17 cellular contexts compared by ENCODE assay signal in the genomic region with DNA sequence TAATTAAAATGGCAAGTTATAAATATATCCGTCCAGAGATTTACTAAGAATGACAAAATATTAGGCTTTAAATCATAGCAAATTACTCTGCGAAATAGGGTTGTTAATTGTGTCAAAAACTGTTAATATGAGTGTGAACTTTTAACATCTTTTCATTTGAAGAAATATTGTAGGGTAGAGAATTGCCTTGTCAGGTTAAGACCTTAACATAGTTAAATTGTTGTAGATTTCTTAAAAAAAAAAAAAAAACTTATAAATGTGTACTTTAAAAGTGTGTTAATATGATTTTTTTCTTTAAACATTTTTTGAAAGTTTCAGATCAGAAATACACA.
DNase-seq lines count a peak whose midpoint lies in the region; ATAC-seq and TF ChIP-seq lines count a peak whose summit lies in the region.
"Had no signal": no experiment of that assay in that cellular context is flagged by ENCODE, and none has a peak within 500 bp of the region (broad histone marks: within the 10 kb centered on the region; RNA-seq: fewer than 3 reads in every experiment).

No MANE protein-coding gene starts in this region.

- H3K27ac Mint-ChIP-seq in activated naive CD8-positive, alpha-beta T cell treated with anti-CD3 and anti-CD28 coated beads for 36 hours: peak overlapping the region; percentile 59
- H3K27ac Mint-ChIP-seq in nephron: peak overlapping the region; percentile 47 to 79 (median 72)

- CTCF ChIA-PET in SK-N-SH (lab: Yijun Ruan, JAX): interaction anchor here (0.9 to 2.9 kb wide), 5 partner anchors 9 to 240 kb away, joined by 3 to 23 read pairs (median 6); a partner anchor contains a TSS

- peaks cover 0 to 9% of the 10 kb centered on the region in 2 experiments; a peak in 2 of 4 replicates for H3K4me1 ChIP-seq in SK-N-SH (ENCODE audit: control insufficient read depth in 1 of 2, insufficient read depth in 2 of 2, low read depth in 1 of 2, low read length in 1 of 2)
- H3K4me1 ChIP-seq in GM23248 (ENCODE audit: insufficient read depth): peaks cover 9% of the 10 kb centered on the region

- no peak for TF ChIP-seq EP300 in SK-N-SH (IDR thresholded peaks at IDR 0.05; ENCODE audit: borderline replicate concordance in 1 of 2, low read depth in 1 of 2, low read length in 1 of 2)

- no peak for TF ChIP-seq RAD21 in SK-N-SH (IDR thresholded peaks at IDR 0.05; ENCODE audit: low read length)

- H3K4me3 ChIP-seq in SK-N-SH (ENCODE audit: low read depth in 2 of 2, low read length in 1 of 2) (no peak overlapping the region; a peak in 1 of 4 replicates), GM23248 (no peak overlapping the region)
- H3K4me3 ChIP-seq: smooth muscle cell had no signal

- H2AFZ ChIP-seq in SK-N-SH (ENCODE audit: low read depth) (peak overlapping the region; percentile 30; the same call in 1 of the 2 replicates), GM23248 (peak overlapping the region; percentile 51; the same call in 1 of the 2 replicates)

- H4K20me1 ChIP-seq in SK-N-SH (ENCODE audit: insufficient read depth) (no peaks in the 10 kb centered on the region), GM23248 (ENCODE audit: insufficient read depth) (no peaks in the 10 kb centered on the region)

- H3K27me3 Mint-ChIP-seq in activated naive CD8-positive, alpha-beta T cell treated with anti-CD3 and anti-CD28 coated beads for 36 hours: no peaks in the 10 kb centered on the region
- H3K27me3 Mint-ChIP-seq in nephron (ENCODE audit: low read depth): no peaks in the 10 kb centered on the region

- H3K9ac ChIP-seq in SK-N-SH: no peak overlapping the region
- H3K9ac ChIP-seq in GM23248: no peak overlapping the region

- H3K9me3 ChIP-seq in SK-N-SH: no peaks in the 10 kb centered on the region
- no peaks in the 10 kb centered on the region for H3K9me3 ChIP-seq in GM23248 (ENCODE audit: low read depth)

- no peak for ATAC-seq in SK-N-SH treated with all-trans-retinoic acid at 6 μM for 48 hours
- ATAC-seq: stimulated activated effector memory CD8-positive, alpha-beta T cell treated with anti-CD3 and anti-CD28 coated beads, Interleukin-12 subunit alpha, Interleukin-12 subunit beta, amount 100 ng/mL, for 72 hours had no signal

- H3K9me3 Mint-ChIP-seq in activated naive CD8-positive, alpha-beta T cell treated with anti-CD3 and anti-CD28 coated beads for 36 hours: no peaks in the 10 kb centered on the region
- H3K9me3 Mint-ChIP-seq in nephron: no peaks in the 10 kb centered on the region
- H3K9me3 Mint-ChIP-seq: stimulated activated effector memory CD8-positive, alpha-beta T cell treated with anti-CD3 and anti-CD28 coated beads, Interleukin-12 subunit alpha, Interleukin-12 subunit beta, amount 100 ng/mL, for 72 hours had no signal

- no peak overlapping the region for H3K4me3 Mint-ChIP-seq in activated naive CD8-positive, alpha-beta T cell treated with anti-CD3 and anti-CD28 coated beads for 36 hours
- no peak overlapping the region for H3K4me3 Mint-ChIP-seq in nephron
- H3K4me3 Mint-ChIP-seq: stimulated activated effector memory CD8-positive, alpha-beta T cell treated with anti-CD3 and anti-CD28 coated beads, Interleukin-12 subunit alpha, Interleukin-12 subunit beta, amount 100 ng/mL, for 72 hours had no signal

- H3K79me2 ChIP-seq in SK-N-SH (ENCODE audit: insufficient read depth) (no peaks in the 10 kb centered on the region), GM23248 (ENCODE audit: insufficient read depth) (no peaks in the 10 kb centered on the region)

- H3K9me2 ChIP-seq in SK-N-SH (no peaks in the 10 kb centered on the region), GM23248 (ENCODE audit: insufficient read depth) (no peaks in the 10 kb centered on the region)

- no peak for DNase-seq in SK-N-SH
- DNase-seq in GM23248: no peak
- DNase-seq in activated naive CD8-positive, alpha-beta T cell treated with anti-CD3 and anti-CD28 coated beads for 36 hours: no peak
- no peak for DNase-seq in A172 (ENCODE audit: low spot score)
- no peak for DNase-seq in DMS 273 treated with DMSO at 0.1 percent for 48 hours (lab: John Stamatoyannopoulos, UW)
- no peak for DNase-seq in pons (ENCODE audit: low spot score)
- DNase-seq: activated CD4-positive, CD25-positive, alpha-beta regulatory T cell treated with anti-CD3 and anti-CD28 coated beads, Interleukin-2, amount 50 U/mL, for 72 hours; activated naive CD4-positive, alpha-beta T cell treated with Interleukin-2 at 50 U/mL for 16 hours; activated T-cell treated with anti-CD3 and anti-CD28 coated beads, Interleukin-2, amount 50 U/mL, for 48 hours; glutamatergic neuron; kidney; NCI-H2227 treated with DMSO at 0.1 percent for 48 hours had no signal

- H3K4me1 Mint-ChIP-seq in activated naive CD8-positive, alpha-beta T cell treated with anti-CD3 and anti-CD28 coated beads for 36 hours: peaks cover 64% of the 10 kb centered on the region
- H3K4me1 Mint-ChIP-seq in nephron: peaks cover 52% of the 10 kb centered on the region

- peaks cover 31% of the 10 kb centered on the region for H3K36me3 Mint-ChIP-seq in activated naive CD8-positive, alpha-beta T cell treated with anti-CD3 and anti-CD28 coated beads for 36 hours
- peaks cover 14% of the 10 kb centered on the region for H3K36me3 Mint-ChIP-seq in nephron (ENCODE audit: low read depth)

- no peaks in the 10 kb centered on the region for H3F3A ChIP-seq in SK-N-SH (replicated peaks; ENCODE audit: insufficient read depth)
- peaks cover 18% of the 10 kb centered on the region; the same call in 1 of the 2 replicates for H3F3A ChIP-seq in GM23248 (ENCODE audit: insufficient read depth)

- H3K27ac ChIP-seq in SK-N-SH (ENCODE audit: low read depth in 2 of 2, low read length in 1 of 2) (no peak overlapping the region), GM23248 (no peak overlapping the region)
- H3K27ac ChIP-seq: HL-60 had no signal

- H3K4me2 ChIP-seq in SK-N-SH (no peak overlapping the region), GM23248 (ENCODE audit: unreplicated experiment) (peak overlapping the region; percentile 19)

- in situ Hi-C loops in GM23248 (cut with MboI): loop anchor here (10.0 kb wide), 2 partner anchors 142 to 222 kb away; no protein-coding TSS in a partner anchor

- TF ChIP-seq CTCF in SK-N-SH (IDR thresholded peaks at IDR 0.05) (no peak), nephron (IDR thresholded peaks at IDR 0.05; ENCODE audit: unreplicated experiment in 3 of 3) (no peak)

- POLR2A ChIA-PET in SK-N-SH (lab: Yijun Ruan, JAX): no interaction called here

- 51% methylated on average over 2 of the region's 2 CpGs for WGBS in SK-N-SH (ENCODE audit: low lambda C conversion rate)
- 36 to 37% methylated on average over 2 of the region's 2 CpGs for WGBS in GM23248 (ENCODE audit: low coverage in 1 of 2, low lambda C conversion rate in 2 of 2, missing lambda C conversion rate in 2 of 2), 2 experiments

- H3K27me3 ChIP-seq in SK-N-SH (ENCODE audit: insufficient read depth) (no peaks in the 10 kb centered on the region), GM23248 (replicated peaks; ENCODE audit: insufficient read depth) (no peaks in the 10 kb centered on the region)

- H3K36me3 ChIP-seq in SK-N-SH (replicated peaks in 1 of 2; ENCODE audit: control insufficient read depth in 1 of 2, insufficient read depth in 2 of 2, low read length in 1 of 2): no peaks in the 10 kb centered on the region
- no peaks in the 10 kb centered on the region for H3K36me3 ChIP-seq in GM23248 (ENCODE audit: low read depth)

TF ChIP-seq in SK-N-SH, 30 proteins besides CTCF, POLR2A, EP300 and RAD21:
- TF ChIP-seq RXRA (IDR thresholded peaks at IDR 0.05; ENCODE audit: borderline replicate concordance, low read depth): no peak
- TF ChIP-seq, protein P1, sequence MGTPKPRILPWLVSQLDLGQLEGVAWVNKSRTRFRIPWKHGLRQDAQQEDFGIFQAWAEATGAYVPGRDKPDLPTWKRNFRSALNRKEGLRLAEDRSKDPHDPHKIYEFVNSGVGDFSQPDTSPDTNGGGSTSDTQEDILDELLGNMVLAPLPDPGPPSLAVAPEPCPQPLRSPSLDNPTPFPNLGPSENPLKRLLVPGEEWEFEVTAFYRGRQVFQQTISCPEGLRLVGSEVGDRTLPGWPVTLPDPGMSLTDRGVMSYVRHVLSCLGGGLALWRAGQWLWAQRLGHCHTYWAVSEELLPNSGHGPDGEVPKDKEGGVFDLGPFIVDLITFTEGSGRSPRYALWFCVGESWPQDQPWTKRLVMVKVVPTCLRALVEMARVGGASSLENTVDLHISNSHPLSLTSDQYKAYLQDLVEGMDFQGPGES (IDR thresholded peaks at IDR 0.05; ENCODE audit: low read depth, low read length): no peak

TF ChIP-seq in SK-N-SH treated with all-trans-retinoic acid at 6 μM for 48 hours, 23 proteins besides CTCF, POLR2A, EP300 and RAD21:
- TF ChIP-seq PPARA (CRISPR knock-in tag; IDR thresholded peaks at IDR 0.05; ENCODE audit: borderline replicate concordance): no peak
- TF ChIP-seq ZC3H10 (CRISPR knock-in tag; IDR thresholded peaks at IDR 0.05): no peak
- TF ChIP-seq BACH2 (CRISPR knock-in tag; IDR thresholded peaks at IDR 0.05; ENCODE audit: borderline replicate concordance): no peak
- TF ChIP-seq RARB (CRISPR knock-in tag; IDR thresholded peaks at IDR 0.05): no peak
- TF ChIP-seq, protein P2, sequence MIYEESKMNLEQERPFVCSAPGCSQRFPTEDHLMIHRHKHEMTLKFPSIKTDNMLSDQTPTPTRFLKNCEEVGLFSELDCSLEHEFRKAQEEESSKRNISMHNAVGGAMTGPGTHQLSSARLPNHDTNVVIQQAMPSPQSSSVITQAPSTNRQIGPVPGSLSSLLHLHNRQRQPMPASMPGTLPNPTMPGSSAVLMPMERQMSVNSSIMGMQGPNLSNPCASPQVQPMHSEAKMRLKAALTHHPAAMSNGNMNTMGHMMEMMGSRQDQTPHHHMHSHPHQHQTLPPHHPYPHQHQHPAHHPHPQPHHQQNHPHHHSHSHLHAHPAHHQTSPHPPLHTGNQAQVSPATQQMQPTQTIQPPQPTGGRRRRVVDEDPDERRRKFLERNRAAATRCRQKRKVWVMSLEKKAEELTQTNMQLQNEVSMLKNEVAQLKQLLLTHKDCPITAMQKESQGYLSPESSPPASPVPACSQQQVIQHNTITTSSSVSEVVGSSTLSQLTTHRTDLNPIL (CRISPR knock-in tag; IDR thresholded peaks at IDR 0.05; ENCODE audit: low read depth): no peak
- no peak for TF ChIP-seq ARNTL (CRISPR knock-in tag; IDR thresholded peaks at IDR 0.05; ENCODE audit: borderline replicate concordance, low read depth)
- TF ChIP-seq ZNF8 (CRISPR knock-in tag; IDR thresholded peaks at IDR 0.05): no peak
